ENCODE assay signal across 26 cellular contexts in the genomic region with DNA sequence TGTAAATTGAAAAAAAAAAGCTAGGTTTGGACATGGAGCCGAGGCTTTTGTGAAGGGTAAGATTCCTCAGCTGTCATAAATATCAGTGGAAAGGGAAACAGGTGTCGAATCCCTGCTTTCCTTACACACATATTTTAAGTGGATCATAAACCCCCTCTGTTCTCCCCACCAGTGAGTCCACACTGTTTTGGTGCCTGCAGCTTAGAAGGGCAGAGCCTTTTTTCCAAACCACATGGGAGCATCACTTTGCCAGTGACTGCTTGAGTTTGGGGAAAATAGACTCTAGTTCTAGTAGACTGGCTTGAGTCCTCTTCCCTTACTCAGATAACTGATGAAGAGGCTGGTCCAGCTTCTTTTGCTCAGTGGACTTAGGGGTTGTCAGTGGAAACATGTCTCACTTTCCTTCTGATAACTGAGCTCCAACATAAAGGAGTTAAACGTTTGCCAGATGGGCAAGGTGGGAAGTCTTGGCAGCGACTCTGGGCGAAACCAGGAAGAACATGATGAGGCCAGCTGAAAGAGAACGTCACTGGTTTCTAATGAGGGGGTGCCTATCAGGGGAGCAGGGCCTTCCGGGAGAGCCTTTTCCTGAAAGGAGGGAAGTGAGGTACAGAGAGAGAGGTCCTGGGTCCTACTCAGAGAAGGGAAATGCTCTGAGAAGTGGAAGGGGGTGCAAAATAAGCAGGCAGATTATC.
DNase-seq lines count a peak whose midpoint lies in the region; ATAC-seq, FAIRE-seq and TF ChIP-seq lines count a peak whose summit lies in the region.
"Had no signal": no experiment of that assay in that cellular context is flagged by ENCODE, and none has a peak within 500 bp of the region (broad histone marks: within the 10 kb centered on the region; RNA-seq: fewer than 3 reads in every experiment).

No MANE protein-coding gene starts in this region.

- peak; percentile 32 for DNase-seq in activated CD8-positive, alpha-beta memory T cell treated with anti-CD3 and anti-CD28 coated beads for 24 hours
- no peak for DNase-seq in activated CD8-positive, alpha-beta memory T cell treated with anti-CD3 and anti-CD28 coated beads, Interleukin-2, amount 10 ng/mL, durations not matched to agents 7 days and 5 days
- peak; percentile 80 for DNase-seq in bronchial epithelial cell (ENCODE audit: low read depth)
- peak; percentile 29 for DNase-seq in islet precursor cell
- DNase-seq in osteocyte (ENCODE audit: extremely low spot score, unreplicated experiment), result peak; percentile 25
- no peak for DNase-seq in progenitor cell of endocrine pancreas (ENCODE audit: low spot score, unreplicated experiment)
- no peak for DNase-seq in Calu3
- no peak for DNase-seq in NCI-H2196 treated with DMSO at 0.1 percent for 48 hours (lab: John Stamatoyannopoulos, UW; ENCODE audit: unreplicated experiment)
- DNase-seq: Caco-2; CD8-positive, alpha-beta T cell; DMS79 treated with DMSO at 0.1 percent for 48 hours; GF-D8; HCEC 1CT; NCI-H1092; NCI-H1417 treated with DMSO at 0.1 percent for 48 hours; NCI-H1694 treated with DMSO at 0.1 percent for 48 hours; NCI-H2081; NCI-H226; NCI-H510A treated with DMSO at 0.1 percent for 48 hours; NK-92 treated with Interleukin-12 subunit alpha and Interleukin-12 subunit beta, amount 100 ng/mL, for 24 hours; PC-9 had no signal

- H3K36me3 Mint-ChIP-seq in activated CD8-positive, alpha-beta memory T cell treated with anti-CD3 and anti-CD28 coated beads, Interleukin-2, amount 10 ng/mL, durations not matched to agents 7 days and 5 days, result no peaks in the 10 kb centered on the region
- H3K36me3 Mint-ChIP-seq in osteocyte (ENCODE audit: unreplicated experiment) (no peaks in the 10 kb centered on the region), progenitor cell of endocrine pancreas (ENCODE audit: insufficient read depth) (no peaks in the 10 kb centered on the region), Calu3 (ENCODE audit: insufficient read depth, unreplicated experiment) (no peaks in the 10 kb centered on the region)

- H3K27me3 Mint-ChIP-seq in activated CD8-positive, alpha-beta memory T cell treated with anti-CD3 and anti-CD28 coated beads, Interleukin-2, amount 10 ng/mL, durations not matched to agents 7 days and 5 days, result peaks cover 7% of the 10 kb centered on the region
- H3K27me3 Mint-ChIP-seq in osteocyte (ENCODE audit: unreplicated experiment) (peaks cover 38% of the 10 kb centered on the region), progenitor cell of endocrine pancreas (peaks cover 28% of the 10 kb centered on the region), Calu3 (ENCODE audit: unreplicated experiment) (peaks cover 98% of the 10 kb centered on the region)

- FAIRE-seq in bronchial epithelial cell (lab: Jason Lieb, UNC), result no peak
- FAIRE-seq: GM12891, GM19239, H1 had no signal

- no peak for TF ChIP-seq CTCF in bronchial epithelial cell (IDR thresholded peaks at IDR 0.05; ENCODE audit: insufficient read depth, low read length, severe bottlenecking)
- no peak for TF ChIP-seq CTCF in osteocyte (IDR thresholded peaks at IDR 0.05)
- no peak for TF ChIP-seq CTCF in progenitor cell of endocrine pancreas (IDR thresholded peaks at IDR 0.05; ENCODE audit: unreplicated experiment)
- TF ChIP-seq CTCF in Calu3 (IDR thresholded peaks at IDR 0.05; ENCODE audit: unreplicated experiment), result no peak

- no peaks in the 10 kb centered on the region for H3K36me3 ChIP-seq in bronchial epithelial cell (ENCODE audit: control insufficient read depth, insufficient read depth, low read length)

- BruUV-seq in Calu3 (replicated peaks; lab: Mats Ljungman, UMichigan), result no TSS peak

- ATAC-seq in activated CD8-positive, alpha-beta memory T cell treated with anti-CD3 and anti-CD28 coated beads, Interleukin-2, amount 10 ng/mL, durations not matched to agents 7 days and 5 days, result no peak
- ATAC-seq: CD8-positive, alpha-beta T cell; Right ventricle myocardium inferior had no signal

- H3K27me3 ChIP-seq in bronchial epithelial cell (ENCODE audit: control insufficient read depth, insufficient read depth, low read length), result no peaks in the 10 kb centered on the region

- no peak overlapping the region for H3K4me3 ChIP-seq in bronchial epithelial cell (ENCODE audit: low read depth, low read length)
- H3K4me3 ChIP-seq: PC-9 had no signal

- no peak overlapping the region for H3K4me3 Mint-ChIP-seq in activated CD8-positive, alpha-beta memory T cell treated with anti-CD3 and anti-CD28 coated beads, Interleukin-2, amount 10 ng/mL, durations not matched to agents 7 days and 5 days
- no peak overlapping the region for H3K4me3 Mint-ChIP-seq in osteocyte (ENCODE audit: unreplicated experiment)
- no peak overlapping the region for H3K4me3 Mint-ChIP-seq in progenitor cell of endocrine pancreas (ENCODE audit: low read depth)
- no peak overlapping the region for H3K4me3 Mint-ChIP-seq in Calu3 (ENCODE audit: low read depth, unreplicated experiment)
- H3K4me3 Mint-ChIP-seq: B cell; CD8-positive, alpha-beta T cell had no signal

- no peaks in the 10 kb centered on the region for H3K9me3 Mint-ChIP-seq in activated CD8-positive, alpha-beta memory T cell treated with anti-CD3 and anti-CD28 coated beads, Interleukin-2, amount 10 ng/mL, durations not matched to agents 7 days and 5 days (ENCODE audit: low read depth)
- H3K9me3 Mint-ChIP-seq in osteocyte (ENCODE audit: unreplicated experiment) (no peaks in the 10 kb centered on the region), progenitor cell of endocrine pancreas (ENCODE audit: low read depth) (peaks cover 11% of the 10 kb centered on the region), Calu3 (ENCODE audit: low read depth, unreplicated experiment) (no peaks in the 10 kb centered on the region)
- H3K9me3 Mint-ChIP-seq: CD8-positive, alpha-beta T cell had no signal

- H3K4me1 Mint-ChIP-seq in activated CD8-positive, alpha-beta memory T cell treated with anti-CD3 and anti-CD28 coated beads, Interleukin-2, amount 10 ng/mL, durations not matched to agents 7 days and 5 days, result peaks cover 6% of the 10 kb centered on the region
- H3K4me1 Mint-ChIP-seq in osteocyte (ENCODE audit: unreplicated experiment) (no peaks in the 10 kb centered on the region), progenitor cell of endocrine pancreas (ENCODE audit: low read depth) (peaks cover 1% of the 10 kb centered on the region), Calu3 (ENCODE audit: low read depth, unreplicated experiment) (no peaks in the 10 kb centered on the region)
- H3K4me1 Mint-ChIP-seq: B cell had no signal

- no peak overlapping the region for H3K27ac Mint-ChIP-seq in activated CD8-positive, alpha-beta memory T cell treated with anti-CD3 and anti-CD28 coated beads, Interleukin-2, amount 10 ng/mL, durations not matched to agents 7 days and 5 days
- H3K27ac Mint-ChIP-seq in osteocyte (ENCODE audit: unreplicated experiment), result no peak overlapping the region
- H3K27ac Mint-ChIP-seq in progenitor cell of endocrine pancreas, result no peak overlapping the region
- no peak overlapping the region for H3K27ac Mint-ChIP-seq in Calu3 (ENCODE audit: unreplicated experiment)
- H3K27ac Mint-ChIP-seq: B cell; CD8-positive, alpha-beta T cell had no signal

- intact Hi-C loops in Calu3 (cut with micrococcal nuclease; ENCODE audit: unreplicated experiment), result no loop called here

- CTCF ChIA-PET in activated CD8-positive, alpha-beta memory T cell treated with anti-CD3 and anti-CD28 coated beads, Interleukin-2, amount 10 ng/mL, durations not matched to agents 7 days and 5 days (lab: Charles Lee), result interaction anchor here (0.9 to 3.6 kb wide), 2 partner anchors 15 to 236 kb away, joined by 3 to 23 read pairs; no protein-coding TSS in a partner anchor
- CTCF ChIA-PET in Calu3 (lab: Charles Lee), result no interaction called here

Comparison
In these comparisons a context has a peak if more than half of its experiments do, and no peak if none do; other contexts are left out.
1. DNase-seq: peak in activated CD8-positive, alpha-beta memory T cell treated with anti-CD3 and anti-CD28 coated beads for 24 hours (single experiment), bronchial epithelial cell (single experiment), islet precursor cell (single experiment) and osteocyte (single experiment); none in activated CD8-positive, alpha-beta memory T cell treated with anti-CD3 and anti-CD28 coated beads, Interleukin-2, amount 10 ng/mL, durations not matched to agents 7 days and 5 days (single experiment), progenitor cell of endocrine pancreas (single experiment), Calu3 (single experiment) and NCI-H2196 treated with DMSO at 0.1 percent for 48 hours (single experiment).